Comparison of ENCODE assay signal across 11 cellular contexts in the genomic region with DNA sequence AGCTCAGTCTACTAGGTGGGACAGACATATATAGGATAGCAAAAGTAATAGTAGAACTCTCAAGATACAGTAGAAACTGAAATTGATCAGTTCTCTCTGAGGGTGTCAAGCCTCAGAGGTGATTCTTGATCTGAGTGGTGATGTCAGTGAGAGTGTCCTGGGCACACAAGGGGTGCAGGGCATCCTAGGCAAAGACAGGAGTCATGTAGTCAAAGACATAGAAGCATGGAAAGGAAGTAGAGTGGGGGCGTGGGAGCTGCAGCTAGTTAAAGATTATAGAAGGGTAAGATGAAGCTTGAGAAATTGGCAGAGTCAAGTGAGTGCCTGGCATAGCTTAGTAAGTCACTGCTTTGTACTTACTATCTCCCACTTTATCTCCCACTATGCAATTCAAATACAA. TPM values are rescaled to one million over a fixed set of nuclear protein-coding genes. Genes with fewer than 3 reads are reported as not detected.
A peak's percentile ranks its signal among the peaks of the same experiment; 100 is the strongest.
DNase-seq lines count a peak whose midpoint lies in the region; ATAC-seq and TF ChIP-seq lines count a peak whose summit lies in the region.
"Had no signal": no experiment of that assay in that cellular context is flagged by ENCODE, and none has a peak within 500 bp of the region (broad histone marks: within the 10 kb centered on the region; RNA-seq: fewer than 3 reads in every experiment).

No MANE protein-coding gene starts in this region.

- no peak overlapping the region for H3K27ac ChIP-seq in left lung
- H3K27ac ChIP-seq: pancreas had no signal

- no peak overlapping the region for H3K4me3 ChIP-seq in left lung
- H3K4me3 ChIP-seq in H7 (ENCODE audit: insufficient read depth, low read depth, low read length): no peak overlapping the region
- H3K4me3 ChIP-seq: pancreas had no signal

- H3K4me1 ChIP-seq in left lung: no peaks in the 10 kb centered on the region

- ATAC-seq in GM18861 (IDR thresholded peaks at IDR 0.05; ENCODE audit: unreplicated experiment): peak; percentile 99
- peak; percentile 99 for ATAC-seq in GM21576 (IDR thresholded peaks at IDR 0.05; ENCODE audit: unreplicated experiment)
- peak; percentile 98 for ATAC-seq in HG03469 (IDR thresholded peaks at IDR 0.05; ENCODE audit: unreplicated experiment)
- peak; percentile 32 for ATAC-seq in left lung

- H3K27me3 ChIP-seq in left lung: no peaks in the 10 kb centered on the region
- H3K27me3 ChIP-seq in H7 (ENCODE audit: control insufficient read depth, insufficient read depth, low read length): no peaks in the 10 kb centered on the region
- H3K27me3 ChIP-seq: pancreas had no signal

- intact Hi-C loops in left lung (cut with DNase I): no loop called here

- DNase-seq in left lung: no peak
- DNase-seq in occipital lobe (lab: John Stamatoyannopoulos, UW): no peak
- no peak for DNase-seq in central memory CD4-positive, alpha-beta T cell
- DNase-seq in NCI-H1694 treated with DMSO at 0.1 percent for 48 hours (lab: John Stamatoyannopoulos, UW): no peak
- DNase-seq in H7: no peak
- DNase-seq: NCI-H2029 treated with DMSO at 0.1 percent for 48 hours, pancreas, trophoblast cell had no signal

- no peak for TF ChIP-seq CTCF in left lung (IDR thresholded peaks at IDR 0.05)

- H3K9me3 ChIP-seq in left lung: no peaks in the 10 kb centered on the region
- H3K9me3 ChIP-seq: pancreas had no signal

- H3K36me3 ChIP-seq in left lung: peaks cover 0 to under 1% of the 10 kb centered on the region in 2 donors
- H3K36me3 ChIP-seq in H7 (replicated peaks; ENCODE audit: control insufficient read depth, insufficient read depth, low read length): peaks cover 4% of the 10 kb centered on the region
- H3K36me3 ChIP-seq: pancreas had no signal

RNA-seq across cellular contexts. Expression of gene CDC7, which starts 22.8 kb away (rescaled TPM):
- total RNA-seq in left lung: 10 to 100 TPM in 1 of 2 donors, 1 to 10 TPM in 1; 6.3 to 10.4 TPM
- total RNA-seq in occipital lobe: 29.3 TPM
- total RNA-seq in H7 (2014; rRNA removed; shearing (Covaris generic)): 59.0 and 74.2 TPM in 2 replicates

Comparison
In these comparisons a context has a peak if more than half of its experiments do, and no peak if none do; other contexts are left out.
1. ATAC-seq: peak in every context shown above with its lines; median percentile 99 in GM18861; 99 in GM21576; 98 in HG03469; 32 in left lung.